ENCODE assay signal across 21 cellular contexts in genomic region chr12:91887957-91888356, GRCh38.
"Had no signal": no experiment of that assay in that cellular context is flagged by ENCODE, and none has a peak within 500 bp of the region (broad histone marks: within the 10 kb centered on the region; RNA-seq: fewer than 3 reads in every experiment).

No MANE protein-coding gene starts in this region.

- H3K4me3 ChIP-seq: lower lobe of right lung, neural progenitor cell, prostate gland, spleen, testis, vagina had no signal

- ATAC-seq: activated CD4-positive, CD25-positive, alpha-beta regulatory T cell treated with anti-CD3 and anti-CD28 coated beads, Interleukin-2, amount 50 U/mL, for 24 hours; activated T-cell treated with anti-CD3 and anti-CD28 coated beads, Interleukin-2, amount 50 U/mL, for 72 hours; foreskin keratinocyte; lower lobe of right lung; naive thymus-derived CD8-positive, alpha-beta T cell had no signal

- DNase-seq: activated CD4-positive, alpha-beta memory T cell treated with anti-CD3 and anti-CD28 coated beads, Interleukin-2, amount 10 ng/mL, durations not matched to agents 7 days and 5 days; activated CD4-positive, alpha-beta T cell treated with anti-CD3 and anti-CD28 coated beads, Interleukin-2, amount 10 ng/mL, durations not matched to agents 24 days and 14 days; activated effector memory CD4-positive, alpha-beta T cell treated with Interleukin-2 at 50 U/mL for 16 hours; activated naive CD4-positive, alpha-beta T cell treated with anti-CD3 and anti-CD28 coated beads for 36 hours; activated T-cell treated with anti-CD3 and anti-CD28 coated beads, Interleukin-2, amount 50 U/mL, for 72 hours; caudate nucleus; dermis blood vessel endothelial cell; effector CD8-positive, alpha-beta T cell; foreskin keratinocyte; kidney; lower lobe of right lung; naive thymus-derived CD8-positive, alpha-beta T cell; spleen; stimulated activated CD4-positive, alpha-beta T cell treated with anti-CD3 and anti-CD28 coated beads, Interleukin-4, amount 100 ng/mL, for 1 hour; stimulated activated naive CD4-positive, alpha-beta T cell; testis had no signal

- H3K36me3 Mint-ChIP-seq: naive thymus-derived CD8-positive, alpha-beta T cell; neural progenitor cell; type B pancreatic cell had no signal

- H3K27ac Mint-ChIP-seq: activated CD4-positive, alpha-beta memory T cell treated with anti-CD3 and anti-CD28 coated beads, Interleukin-2, amount 10 ng/mL, durations not matched to agents 7 days and 5 days; activated CD4-positive, alpha-beta T cell treated with anti-CD3 and anti-CD28 coated beads, Interleukin-2, amount 10 ng/mL, durations not matched to agents 24 days and 14 days; activated naive CD4-positive, alpha-beta T cell treated with anti-CD3 and anti-CD28 coated beads for 36 hours; activated T-cell treated with anti-CD3 and anti-CD28 coated beads, Interleukin-2, amount 50 U/mL, for 72 hours; neural progenitor cell; type B pancreatic cell had no signal

- H3K9me3 Mint-ChIP-seq: activated CD4-positive, alpha-beta memory T cell treated with anti-CD3 and anti-CD28 coated beads, Interleukin-2, amount 10 ng/mL, durations not matched to agents 7 days and 5 days; activated CD4-positive, alpha-beta T cell treated with anti-CD3 and anti-CD28 coated beads, Interleukin-2, amount 10 ng/mL, durations not matched to agents 24 days and 14 days; activated naive CD4-positive, alpha-beta T cell treated with anti-CD3 and anti-CD28 coated beads for 36 hours; activated T-cell treated with anti-CD3 and anti-CD28 coated beads, Interleukin-2, amount 50 U/mL, for 72 hours; naive thymus-derived CD8-positive, alpha-beta T cell; neural progenitor cell; type B pancreatic cell had no signal
